In genomic region chr3:176795897-176796296, GRCh38 we compare ENCODE assay signal across 25 cellular contexts.
DNase-seq lines count a peak whose midpoint lies in the region; ATAC-seq, FAIRE-seq and TF ChIP-seq lines count a peak whose summit lies in the region.
"Had no signal": no experiment of that assay in that cellular context is flagged by ENCODE, and none has a peak within 500 bp of the region (broad histone marks: within the 10 kb centered on the region; RNA-seq: fewer than 3 reads in every experiment).

No MANE protein-coding gene starts in this region.

- peaks cover 0 to 2% of the 10 kb centered on the region in 2 experiments for H3K27me3 ChIP-seq in endothelial cell of umbilical vein (ENCODE audit: control insufficient read depth in 2 of 2, insufficient read depth in 2 of 2, low read length in 2 of 2)
- H3K27me3 ChIP-seq: dorsolateral prefrontal cortex had no signal

- TF ChIP-seq CTCF in endothelial cell of umbilical vein (IDR thresholded peaks at IDR 0.05; ENCODE audit: extremely low read depth in 1 of 2, insufficient read depth in 1 of 2, low read depth in 1 of 2, low read length in 2 of 2) = no peak

- H3K36me3 ChIP-seq in endothelial cell of umbilical vein (ENCODE audit: control insufficient read depth in 2 of 2, extremely low read depth in 1 of 2, insufficient read depth in 2 of 2, low read length in 2 of 2) = no peaks in the 10 kb centered on the region

- H3K27ac Mint-ChIP-seq in natural killer cell treated with Interleukin-12 subunit alpha and Interleukin-12 subunit beta and Interleukin-15 and Interleukin-18, amount 100 ng/mL, for 72 hours = no peak overlapping the region
- H3K27ac Mint-ChIP-seq: activated naive CD4-positive, alpha-beta T cell treated with anti-CD3 and anti-CD28 coated beads, Interleukin-2, amount 10 ng/mL, durations not matched to agents 7 days and 5 days; CD8-positive, alpha-beta memory T cell had no signal

- H3K4me3 Mint-ChIP-seq in natural killer cell treated with Interleukin-12 subunit alpha and Interleukin-12 subunit beta and Interleukin-15 and Interleukin-18, amount 100 ng/mL, for 72 hours = no peak overlapping the region
- H3K4me3 Mint-ChIP-seq: activated naive CD4-positive, alpha-beta T cell treated with anti-CD3 and anti-CD28 coated beads, Interleukin-2, amount 10 ng/mL, durations not matched to agents 7 days and 5 days; CD8-positive, alpha-beta memory T cell had no signal

- no peaks in the 10 kb centered on the region for H3K9me1 ChIP-seq in endothelial cell of umbilical vein (replicated peaks; ENCODE audit: control insufficient read depth, extremely low read depth, insufficient read depth, low read length)

- CTCF ChIA-PET in endothelial cell of umbilical vein (lab: Charles Lee) = no interaction called here

- H2AFZ ChIP-seq in endothelial cell of umbilical vein (ENCODE audit: low read depth, low read length) = no peak overlapping the region

- TF ChIP-seq POLR2A in endothelial cell of umbilical vein (IDR thresholded peaks at IDR 0.05; ENCODE audit: low read depth, low read length) = no peak

- H3K79me2 ChIP-seq in endothelial cell of umbilical vein (ENCODE audit: control insufficient read depth, insufficient read depth, low read length) = no peaks in the 10 kb centered on the region

- no peaks in the 10 kb centered on the region for H3K9me3 ChIP-seq in endothelial cell of umbilical vein (replicated peaks; ENCODE audit: control insufficient read depth, insufficient read depth, low read length)
- H3K9me3 ChIP-seq: SK-N-SH had no signal

- no peaks in the 10 kb centered on the region for H3K4me1 Mint-ChIP-seq in natural killer cell treated with Interleukin-12 subunit alpha and Interleukin-12 subunit beta and Interleukin-15 and Interleukin-18, amount 100 ng/mL, for 72 hours (ENCODE audit: low read depth in 2 of 2)
- H3K4me1 Mint-ChIP-seq: activated naive CD4-positive, alpha-beta T cell treated with anti-CD3 and anti-CD28 coated beads, Interleukin-2, amount 10 ng/mL, durations not matched to agents 7 days and 5 days; CD8-positive, alpha-beta memory T cell had no signal

- no peak overlapping the region for H3K27ac ChIP-seq in endothelial cell of umbilical vein (ENCODE audit: insufficient read depth, low read depth, low read length)
- H3K27ac ChIP-seq: dorsolateral prefrontal cortex had no signal

- H3K4me2 ChIP-seq in endothelial cell of umbilical vein (ENCODE audit: insufficient read depth, low read length) = no peak overlapping the region
- H3K4me2 ChIP-seq: SK-N-SH had no signal

- no peak overlapping the region for H3K4me3 ChIP-seq in endothelial cell of umbilical vein (replicated peaks in 1 of 3; ENCODE audit: insufficient read depth in 1 of 3, low read depth in 1 of 3, low read length in 3 of 3)
- H3K4me3 ChIP-seq: dorsolateral prefrontal cortex had no signal

- FAIRE-seq in endothelial cell of umbilical vein (lab: Jason Lieb, UNC) = no peak
- FAIRE-seq: GM12892 had no signal

- H3K36me3 Mint-ChIP-seq in natural killer cell treated with Interleukin-12 subunit alpha and Interleukin-12 subunit beta and Interleukin-15 and Interleukin-18, amount 100 ng/mL, for 72 hours = no peaks in the 10 kb centered on the region
- H3K36me3 Mint-ChIP-seq: activated naive CD4-positive, alpha-beta T cell treated with anti-CD3 and anti-CD28 coated beads, Interleukin-2, amount 10 ng/mL, durations not matched to agents 7 days and 5 days; CD8-positive, alpha-beta memory T cell had no signal

- dilution Hi-C loops in endothelial cell of umbilical vein (cut with MboI; ENCODE audit: extremely low pct_ligation_motif_present, low sequenced_read_pairs) = no loop called here

- peak; percentile 17 for DNase-seq in NCI-H187 treated with DMSO at 0.1 percent for 48 hours (lab: John Stamatoyannopoulos, UW)
- no peak for DNase-seq in NCI-H187 (lab: John Stamatoyannopoulos, UW)
- DNase-seq in NCI-H526 treated with DMSO at 0.1 percent for 48 hours (lab: John Stamatoyannopoulos, UW) = peak; percentile 19
- peak; percentile 6 for DNase-seq in endothelial cell of umbilical vein (ENCODE audit: low read depth, low spot score)
- DNase-seq in natural killer cell treated with Interleukin-12 subunit alpha and Interleukin-12 subunit beta and Interleukin-15 and Interleukin-18, amount 100 ng/mL, for 72 hours (ENCODE audit: low spot score) = no peak
- no peak for DNase-seq in NCI-H2171 treated with DMSO at 0.1 percent for 48 hours (lab: John Stamatoyannopoulos, UW)
- DNase-seq in activated effector memory CD4-positive, alpha-beta T cell treated with anti-CD3 and anti-CD28 coated beads, Interleukin-2, amount 50 U/mL, for 16 hours = no peak
- DNase-seq: activated CD4-positive, alpha-beta T cell treated with anti-CD3 and anti-CD28 coated beads for 48 hours; activated naive CD4-positive, alpha-beta T cell treated with anti-CD3 and anti-CD28 coated beads, Interleukin-2, amount 10 ng/mL, durations not matched to agents 7 days and 5 days; AML-193; anterior cingulate cortex; CD8-positive, alpha-beta memory T cell; central memory CD4-positive, alpha-beta T cell; DND-41; dorsolateral prefrontal cortex; HCEC 1CT; left cardiac atrium; NCI-H1105; NCI-H774; nucleus accumbens; RPMI8226; SK-N-SH; T-helper 2 cell had no signal

- no peak for ATAC-seq in natural killer cell treated with Interleukin-12 subunit alpha and Interleukin-12 subunit beta and Interleukin-15 and Interleukin-18, amount 100 ng/mL, for 72 hours
- no peak for ATAC-seq in HG03442 (IDR thresholded peaks at IDR 0.05; ENCODE audit: unreplicated experiment)
- ATAC-seq: left cardiac atrium had no signal

- no TSS peak for BruUV-seq in endothelial cell of umbilical vein (replicated peaks; lab: Mats Ljungman, UMichigan)

- no peaks in the 10 kb centered on the region for H4K20me1 ChIP-seq in endothelial cell of umbilical vein (replicated peaks; ENCODE audit: control insufficient read depth, extremely low read depth, insufficient read depth, low read length)

- H3K4me1 ChIP-seq in endothelial cell of umbilical vein (ENCODE audit: control insufficient read depth, extremely low read depth, insufficient read depth, low read length) = no peaks in the 10 kb centered on the region

- no peaks in the 10 kb centered on the region for H3K9me3 Mint-ChIP-seq in natural killer cell treated with Interleukin-12 subunit alpha and Interleukin-12 subunit beta and Interleukin-15 and Interleukin-18, amount 100 ng/mL, for 72 hours
- H3K9me3 Mint-ChIP-seq: activated naive CD4-positive, alpha-beta T cell treated with anti-CD3 and anti-CD28 coated beads, Interleukin-2, amount 10 ng/mL, durations not matched to agents 7 days and 5 days had no signal

- POLR2A ChIA-PET in endothelial cell of umbilical vein (lab: Charles Lee) = no interaction called here

- H3K27me3 Mint-ChIP-seq in natural killer cell treated with Interleukin-12 subunit alpha and Interleukin-12 subunit beta and Interleukin-15 and Interleukin-18, amount 100 ng/mL, for 72 hours = no peaks in the 10 kb centered on the region
- H3K27me3 Mint-ChIP-seq: activated naive CD4-positive, alpha-beta T cell treated with anti-CD3 and anti-CD28 coated beads, Interleukin-2, amount 10 ng/mL, durations not matched to agents 7 days and 5 days had no signal

- no peak overlapping the region for H3K9ac ChIP-seq in endothelial cell of umbilical vein (replicated peaks; ENCODE audit: extremely low read depth, insufficient read depth, low read length)
- H3K9ac ChIP-seq: SK-N-SH had no signal

- intact Hi-C loops in endothelial cell of umbilical vein (cut with micrococcal nuclease) = no loop called here

TF ChIP-seq in endothelial cell of umbilical vein, 7 proteins besides CTCF, POLR2A, EP300 and RAD21:
- TF ChIP-seq POLR2AphosphoS5 (IDR thresholded peaks at IDR 0.05; ENCODE audit: insufficient read depth, low read depth, low read length) = no peak

Comparison
In these comparisons a context has a peak if more than half of its experiments do, and no peak if none do; other contexts are left out.
1. DNase-seq: peak in NCI-H187 treated with DMSO at 0.1 percent for 48 hours (single experiment), NCI-H526 treated with DMSO at 0.1 percent for 48 hours (single experiment) and endothelial cell of umbilical vein (single experiment); none in NCI-H187 (0 of 2), natural killer cell treated with Interleukin-12 subunit alpha and Interleukin-12 subunit beta and Interleukin-15 and Interleukin-18, amount 100 ng/mL, for 72 hours (single experiment), NCI-H2171 treated with DMSO at 0.1 percent for 48 hours (single experiment) and activated effector memory CD4-positive, alpha-beta T cell treated with anti-CD3 and anti-CD28 coated beads, Interleukin-2, amount 50 U/mL, for 16 hours (single experiment).